8 cellular contexts compared by ENCODE assay signal in the genomic region with DNA sequence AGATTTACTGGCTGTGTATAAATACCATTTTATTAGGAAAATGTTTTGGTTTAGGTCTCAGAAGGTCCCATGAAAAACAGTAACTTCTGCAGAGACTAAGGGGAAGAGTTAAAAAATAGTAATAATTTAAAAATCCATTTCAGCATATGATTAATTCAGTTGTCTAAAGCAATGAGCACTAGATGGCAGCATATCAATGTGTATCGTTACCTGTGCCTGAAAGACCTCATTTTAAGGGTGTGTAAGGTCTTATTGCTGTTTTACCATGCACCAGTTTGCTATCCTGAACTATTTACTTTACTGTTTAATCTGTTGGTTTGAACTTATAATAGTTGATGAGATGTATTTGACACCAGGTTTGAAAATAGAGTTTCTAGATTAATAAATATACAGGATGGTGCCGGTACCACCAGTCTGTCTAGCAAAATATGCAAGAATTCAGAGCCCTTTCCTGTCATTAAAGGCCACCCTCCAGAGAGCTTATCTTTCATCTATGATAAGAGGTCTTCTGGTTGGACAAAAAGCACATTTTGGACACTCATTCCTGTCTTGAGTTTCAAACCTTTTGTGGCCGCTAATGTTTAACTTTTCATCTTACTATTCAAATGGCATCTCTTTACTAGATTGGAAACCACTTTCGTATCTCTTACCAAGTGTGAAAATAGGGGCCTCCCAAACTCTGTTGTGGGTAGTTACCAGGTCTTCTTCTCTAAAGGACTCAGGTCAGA. TPM values are rescaled to one million over a fixed set of nuclear protein-coding genes. Genes with fewer than 3 reads are reported as not detected.
DNase-seq lines count a peak whose midpoint lies in the region; ATAC-seq and TF ChIP-seq lines count a peak whose summit lies in the region.

No MANE protein-coding gene starts in this region.

- ATAC-seq in GM21717 (IDR thresholded peaks at IDR 0.05; ENCODE audit: unreplicated experiment) (peak; percentile 85), Panc1 (peak; percentile 79)

- in situ Hi-C loops in Panc1 (cut with HindIII; ENCODE audit: low pct_unique_long_range_greater_than_20kb, low sequenced_read_pairs) = no loop called here

- no TSS peak for BruUV-seq in Panc1 (replicated peaks; lab: Mats Ljungman, UMichigan)

- DNase-seq in activated gamma-delta T cell treated with Interleukin-2 at 50 U/mL for 16 hours = peak; percentile 13
- DNase-seq in activated gamma-delta T cell (lab: John Stamatoyannopoulos, UW) = no peak
- no peak for DNase-seq in Panc1 (ENCODE audit: low read depth, low spot score)
- DNase-seq in dorsolateral prefrontal cortex = no peak
- DNase-seq in myocyte (ENCODE audit: low read depth) = peak; percentile 58
- no peak for DNase-seq in cortex of kidney (lab: John Stamatoyannopoulos, UW)

- CTCF ChIA-PET in Panc1 (lab: Charles Lee) = no interaction called here

- no peak overlapping the region for H3K4me3 ChIP-seq in HUES48 (ENCODE audit: low read depth, low read length)
- H3K4me3 ChIP-seq in Panc1 (ENCODE audit: low read depth in 2 of 2, low read length in 2 of 2) = no peak overlapping the region
- H3K4me3 ChIP-seq in dorsolateral prefrontal cortex = no peak overlapping the region

- intact Hi-C loops in Panc1 (cut with micrococcal nuclease; ENCODE audit: unreplicated experiment) (loop anchor here (1.0 kb wide), 1 partner anchor 720 kb away; no protein-coding TSS in a partner anchor), dorsolateral prefrontal cortex (cut with DNase I) (loop anchor here in 1 of 2 donors (10.0 kb wide), 1 partner anchor 718 kb away; no protein-coding TSS in a partner anchor)

- H3K4me1 ChIP-seq in HUES48 (ENCODE audit: control insufficient read depth, insufficient read depth, low read length) (peaks cover 27% of the 10 kb centered on the region), Panc1 (ENCODE audit: control insufficient read depth, insufficient read depth, low read length) (no peaks in the 10 kb centered on the region)

- H3K9me3 ChIP-seq in HUES48 (ENCODE audit: control insufficient read depth, insufficient read depth, low read length) = no peaks in the 10 kb centered on the region
- no peaks in the 10 kb centered on the region for H3K9me3 ChIP-seq in Panc1 (ENCODE audit: control insufficient read depth, insufficient read depth, low read depth, low read length)

- H3K27ac ChIP-seq in HUES48 (ENCODE audit: low read depth, low read length) (peak overlapping the region; percentile 49), Panc1 (ENCODE audit: low read length) (no peak overlapping the region), dorsolateral prefrontal cortex (no peak overlapping the region)

- POLR2A ChIA-PET in Panc1 (lab: Charles Lee) = no interaction called here

- H3K9ac ChIP-seq in HUES48 (ENCODE audit: low read depth, low read length) = no peak overlapping the region

- H3K27me3 ChIP-seq in HUES48 (ENCODE audit: control insufficient read depth, insufficient read depth, low read length) (no peaks in the 10 kb centered on the region), Panc1 (ENCODE audit: control insufficient read depth, insufficient read depth, low read length) (no peaks in the 10 kb centered on the region), dorsolateral prefrontal cortex (no peaks in the 10 kb centered on the region)

- no peaks in the 10 kb centered on the region for H3K36me3 ChIP-seq in HUES48 (ENCODE audit: control insufficient read depth, insufficient read depth, low read length)
- no peaks in the 10 kb centered on the region for H3K36me3 ChIP-seq in Panc1 (ENCODE audit: control insufficient read depth, insufficient read depth, low read length)

- TF ChIP-seq CTCF in Panc1 (IDR thresholded peaks at IDR 0.05) = peak; percentile 67; the same call in 1 of the 2 replicates
- TF ChIP-seq CTCF in dorsolateral prefrontal cortex (IDR thresholded peaks at IDR 0.05 in 54 of 56, conservative IDR thresholded peaks at IDR 0.05 in 2 of 56; ENCODE audit: low read depth in 1 of 56, partially characterized antibody in 56 of 56) = peak; percentile 25 to 82 (median 56)

RNA-seq across cellular contexts. Expression of a gene that starts 8.9 kb away (rescaled TPM):
- total RNA-seq in Panc1 (2021; ENCODE audit: unreplicated experiment) (22.3 TPM), dorsolateral prefrontal cortex (100 to 1,000 TPM in 109 of 120 experiments, 10 to 100 TPM in 11; 83.5 to 252 (median 142) TPM), myocyte (25.2 and 40.0 TPM in 2 replicates)
- 6.6 TPM for polyA plus RNA-seq in Panc1 (2012; ENCODE audit: insufficient read length)
- polyA plus RNA-seq in myocyte (2012) = 12.7 TPM

Comparison
In these comparisons a context has a peak if more than half of its experiments do, and no peak if none do; other contexts are left out.
1. DNase-seq: peak in activated gamma-delta T cell treated with Interleukin-2 at 50 U/mL for 16 hours (single experiment) and myocyte (single experiment); none in activated gamma-delta T cell (single experiment), Panc1 (single experiment), dorsolateral prefrontal cortex (0 of 10) and cortex of kidney (single experiment).